8 cellular contexts compared by ENCODE assay signal in the genomic region with DNA sequence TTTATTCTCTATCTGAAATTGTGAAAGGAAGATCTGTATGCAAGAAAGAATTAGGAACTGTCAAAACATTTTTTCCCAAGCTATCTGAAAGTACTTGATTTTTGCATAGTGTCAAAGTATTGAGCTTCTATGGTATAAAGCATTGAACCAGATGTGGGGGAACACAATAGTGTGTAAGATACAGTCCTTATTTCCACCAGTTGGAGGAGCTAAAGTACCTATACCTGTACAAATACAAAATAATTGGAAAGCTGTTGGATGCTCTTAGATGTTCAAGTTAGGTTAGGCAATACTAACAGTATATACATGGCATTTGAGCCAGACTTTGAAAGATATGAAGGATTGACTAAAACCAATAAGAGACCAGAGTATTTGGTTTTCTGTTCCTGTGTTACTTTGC.
A peak's percentile ranks its signal among the peaks of the same experiment; 100 is the strongest.
DNase-seq lines count a peak whose midpoint lies in the region; ATAC-seq and TF ChIP-seq lines count a peak whose summit lies in the region.

No MANE protein-coding gene starts in this region.

- DNase-seq in EH (ENCODE audit: low read depth) (peak; percentile 25), epithelial cell of proximal tubule (ENCODE audit: low read depth) (no peak), anterior cingulate cortex (lab: John Stamatoyannopoulos, UW) (no peak), mucosa of gallbladder (ENCODE audit: low spot score) (no peak)
- no peak for DNase-seq in effector CD4-positive, alpha-beta T cell

- no peak overlapping the region for H3K27ac ChIP-seq in gastroesophageal sphincter

- no peaks in the 10 kb centered on the region for H3K27me3 ChIP-seq in gastroesophageal sphincter

- no peaks in the 10 kb centered on the region for H3K36me3 ChIP-seq in gastroesophageal sphincter

- no peak for TF ChIP-seq POLR2A in gastroesophageal sphincter (IDR thresholded peaks at IDR 0.05)

- no peak for TF ChIP-seq EP300 in gastroesophageal sphincter (IDR thresholded peaks at IDR 0.05)

- TF ChIP-seq CTCF in LNCAP (IDR thresholded peaks at IDR 0.05) (peak; percentile 36; the same call in 1 of the 2 replicates), epithelial cell of proximal tubule (conservative IDR thresholded peaks at IDR 0.05; ENCODE audit: low read depth, low read length) (peak; percentile 62), gastroesophageal sphincter (IDR thresholded peaks at IDR 0.05) (no peak)

- H3K4me1 ChIP-seq in gastroesophageal sphincter, result peaks cover 0 to 9% (median 0%) of the 10 kb centered on the region in 3 donors

- peak; percentile 96 for ATAC-seq in GM21367 (IDR thresholded peaks at IDR 0.05; ENCODE audit: unreplicated experiment)
- ATAC-seq in gastroesophageal sphincter, result no peak

- no peaks in the 10 kb centered on the region for H3K9me3 ChIP-seq in gastroesophageal sphincter

- H3K4me3 ChIP-seq in epithelial cell of proximal tubule (ENCODE audit: low read depth, low read length), result no peak overlapping the region
- no peak overlapping the region for H3K4me3 ChIP-seq in gastroesophageal sphincter

Comparison
In these comparisons a context has a peak if more than half of its experiments do, and no peak if none do; other contexts are left out.
1. CTCF ChIP-seq: peak in LNCAP (single experiment) and epithelial cell of proximal tubule (single experiment); none in gastroesophageal sphincter (0 of 4).